In genomic region chr2:64227603-64228125, GRCh38 we compare ENCODE assay signal across 8 cellular contexts.
DNase-seq lines count a peak whose midpoint lies in the region; ATAC-seq and TF ChIP-seq lines count a peak whose summit lies in the region.

No MANE protein-coding gene starts in this region.

- TF ChIP-seq CTCF in endodermal cell (conservative IDR thresholded peaks at IDR 0.05) (no peak), osteocyte (IDR thresholded peaks at IDR 0.05) (no peak)

- no peak for DNase-seq in CD8-positive, alpha-beta memory T cell
- DNase-seq in NCI-H774 (lab: John Stamatoyannopoulos, UW) (peak; percentile 76), endodermal cell (no peak), osteocyte (ENCODE audit: extremely low spot score, unreplicated experiment) (no peak), NCI-H2081 treated with DMSO at 0.1 percent for 48 hours (lab: John Stamatoyannopoulos, UW) (no peak)
- DNase-seq in effector CD8-positive, alpha-beta T cell (lab: John Stamatoyannopoulos, UW): no peak

- ATAC-seq in GM18861 (IDR thresholded peaks at IDR 0.05; ENCODE audit: unreplicated experiment) (no peak), HG03354 (IDR thresholded peaks at IDR 0.05; ENCODE audit: poor library complexity, severe bottlenecking, unreplicated experiment) (no peak)

- POLR2A ChIA-PET in CD8-positive, alpha-beta memory T cell (lab: Charles Lee): no interaction called here

- H3K4me1 ChIP-seq in CD8-positive, alpha-beta memory T cell (ENCODE audit: insufficient read depth, low read length): peaks cover 16% of the 10 kb centered on the region
- H3K4me1 ChIP-seq in endodermal cell (ENCODE audit: control insufficient read depth, insufficient read depth, low read length): no peaks in the 10 kb centered on the region

- H3K27ac Mint-ChIP-seq in CD8-positive, alpha-beta memory T cell: no peak overlapping the region
- H3K27ac Mint-ChIP-seq in endodermal cell (peak overlapping the region; percentile 88), osteocyte (ENCODE audit: unreplicated experiment) (peak overlapping the region; percentile 73)

- WGBS in endodermal cell (ENCODE audit: insufficient coverage in 1 of 2, insufficient read length in 1 of 2), 2 experiments: 35 to 50% methylated on average over 6 to 7 of the region's 7 CpGs

- peak overlapping the region; percentile 29 for H3K9ac ChIP-seq in endodermal cell (ENCODE audit: extremely low read depth, low read length, poor library complexity, severe bottlenecking)

- CTCF ChIA-PET in CD8-positive, alpha-beta memory T cell (lab: Charles Lee): interaction anchor here (0.9 to 3.3 kb wide), 5 partner anchors 8 to 103 kb away, joined by 3 to 7 read pairs (median 4); no protein-coding TSS in a partner anchor

- no peaks in the 10 kb centered on the region for H3K27me3 ChIP-seq in CD8-positive, alpha-beta memory T cell (ENCODE audit: insufficient read depth, low read length, poor library complexity, severe bottlenecking)
- no peaks in the 10 kb centered on the region for H3K27me3 ChIP-seq in endodermal cell (ENCODE audit: control insufficient read depth, insufficient read depth, low read length, poor library complexity, severe bottlenecking)

- peaks cover 11 to 34% of the 10 kb centered on the region in 2 donors for H3K27me3 Mint-ChIP-seq in CD8-positive, alpha-beta memory T cell
- H3K27me3 Mint-ChIP-seq in endodermal cell (ENCODE audit: insufficient read depth) (peaks cover 3% of the 10 kb centered on the region), osteocyte (ENCODE audit: unreplicated experiment) (peaks cover 2% of the 10 kb centered on the region)

- no peaks in the 10 kb centered on the region for H3K9me3 Mint-ChIP-seq in CD8-positive, alpha-beta memory T cell
- H3K9me3 Mint-ChIP-seq in endodermal cell: no peaks in the 10 kb centered on the region
- H3K9me3 Mint-ChIP-seq in osteocyte (ENCODE audit: unreplicated experiment): no peaks in the 10 kb centered on the region

- H3K36me3 ChIP-seq in CD8-positive, alpha-beta memory T cell (ENCODE audit: insufficient read depth, low read length): no peaks in the 10 kb centered on the region
- H3K36me3 ChIP-seq in endodermal cell (ENCODE audit: control insufficient read depth, insufficient read depth, low read length): no peaks in the 10 kb centered on the region

- H3K4me3 Mint-ChIP-seq in CD8-positive, alpha-beta memory T cell: peak overlapping the region; percentile 80 to 92 (median 84)
- H3K4me3 Mint-ChIP-seq in endodermal cell (peak overlapping the region; percentile 69), osteocyte (ENCODE audit: unreplicated experiment) (peak overlapping the region; percentile 80)

- H3K4me3 ChIP-seq in CD8-positive, alpha-beta memory T cell (ENCODE audit: low read length): peak overlapping the region; percentile 70
- H3K4me3 ChIP-seq in endodermal cell (ENCODE audit: low read length): peak overlapping the region; percentile 89

- H3K4me1 Mint-ChIP-seq in CD8-positive, alpha-beta memory T cell: peaks cover 9 to 15% (median 15%) of the 10 kb centered on the region in 3 donors
- peaks cover 19% of the 10 kb centered on the region for H3K4me1 Mint-ChIP-seq in endodermal cell
- H3K4me1 Mint-ChIP-seq in osteocyte (ENCODE audit: unreplicated experiment): peaks cover 19% of the 10 kb centered on the region

- no peaks in the 10 kb centered on the region for H3K9me3 ChIP-seq in CD8-positive, alpha-beta memory T cell (ENCODE audit: low read length)
- no peaks in the 10 kb centered on the region for H3K9me3 ChIP-seq in endodermal cell (ENCODE audit: control insufficient read depth, low read length)

- no peaks in the 10 kb centered on the region for H3K36me3 Mint-ChIP-seq in CD8-positive, alpha-beta memory T cell
- no peaks in the 10 kb centered on the region for H3K36me3 Mint-ChIP-seq in endodermal cell (ENCODE audit: low read depth)
- no peaks in the 10 kb centered on the region for H3K36me3 Mint-ChIP-seq in osteocyte (ENCODE audit: unreplicated experiment)

- peak overlapping the region; percentile 48 for H3K27ac ChIP-seq in CD8-positive, alpha-beta memory T cell (ENCODE audit: low read depth, low read length)
- H3K27ac ChIP-seq in endodermal cell (ENCODE audit: low read depth, low read length): peak overlapping the region; percentile 96

Comparison
In these comparisons a context has a peak if more than half of its experiments do, and no peak if none do; other contexts are left out.
1. H3K27ac Mint-ChIP-seq: peak in endodermal cell (single experiment) and osteocyte (single experiment); none in CD8-positive, alpha-beta memory T cell (0 of 8).
2. Peak in every context shown above with its lines, with median percentiles within 50 percentile points of each other: H3K4me3 Mint-ChIP-seq.